In the genomic region with DNA sequence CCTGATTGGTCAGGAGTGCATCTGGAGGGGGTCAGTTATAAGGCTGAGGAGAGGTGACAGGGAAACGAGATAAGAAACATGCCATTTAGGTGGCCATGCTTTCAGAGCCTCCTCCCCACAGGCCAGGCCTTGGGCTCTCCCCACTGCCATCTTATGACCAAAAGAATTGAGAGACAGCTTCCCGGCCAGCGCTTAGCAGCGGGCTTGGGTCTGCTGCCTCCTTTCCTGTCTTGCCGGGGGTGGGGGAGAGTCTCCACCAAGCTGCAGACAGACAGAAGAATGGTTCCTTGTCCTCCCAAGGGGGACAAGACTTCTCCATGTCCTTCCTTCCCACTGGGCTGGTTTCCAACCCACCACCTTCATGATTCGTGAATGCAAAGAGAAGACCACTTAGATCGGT, we compare ENCODE assay signal across 19 cellular contexts.
DNase-seq lines count a peak whose midpoint lies in the region; ATAC-seq and TF ChIP-seq lines count a peak whose summit lies in the region.
"Had no signal": no experiment of that assay in that cellular context is flagged by ENCODE, and none has a peak within 500 bp of the region (broad histone marks: within the 10 kb centered on the region; RNA-seq: fewer than 3 reads in every experiment).

No MANE protein-coding gene starts in this region.

- H3K9ac ChIP-seq in MM.1S (ENCODE audit: low read length) = no peak overlapping the region

- H3K4me3 ChIP-seq in left ventricle myocardium inferior = no peak overlapping the region
- no peak overlapping the region for H3K4me3 ChIP-seq in right lobe of liver
- H3K4me3 ChIP-seq in psoas muscle = no peak overlapping the region
- H3K4me3 ChIP-seq in MM.1S (ENCODE audit: low read length) = no peak overlapping the region
- H3K4me3 ChIP-seq: A549, lung, ovary, skin epidermis had no signal

- H3K9me3 ChIP-seq in left ventricle myocardium inferior (replicated peaks) = no peaks in the 10 kb centered on the region
- no peaks in the 10 kb centered on the region for H3K9me3 ChIP-seq in right lobe of liver
- no peaks in the 10 kb centered on the region for H3K9me3 ChIP-seq in psoas muscle
- H3K9me3 ChIP-seq in MM.1S (replicated peaks; ENCODE audit: insufficient read depth, low read length) = no peaks in the 10 kb centered on the region
- H3K9me3 ChIP-seq: A549, ovary had no signal

- H2AFZ ChIP-seq in MM.1S (ENCODE audit: low read length) = no peak overlapping the region

- intact Hi-C loops in left ventricle myocardium inferior (cut with micrococcal nuclease) (no loop called here), left cardiac atrium (cut with DNase I) (loop anchor here (5.0 to 10.0 kb wide), 4 partner anchors 95 to 265 kb away; no protein-coding TSS in a partner anchor), right lobe of liver (cut with DNase I) (no loop called here), psoas muscle (cut with DNase I) (loop anchor here in 1 of 2 donors (5.0 kb wide), 2 partner anchors 102 to 263 kb away; no protein-coding TSS in a partner anchor)

- peaks cover 6% of the 10 kb centered on the region; the same call in 1 of the 2 replicates for H3F3A ChIP-seq in MM.1S (ENCODE audit: insufficient read depth, low read length)

- no peak for TF ChIP-seq POLR2A in right lobe of liver (IDR thresholded peaks at IDR 0.05)
- TF ChIP-seq POLR2A in GM18505 (IDR thresholded peaks at IDR 0.05; ENCODE audit: borderline replicate concordance, extremely low read depth, insufficient read depth, insufficient read length) = no peak

- TF ChIP-seq CTCF in left ventricle myocardium inferior (IDR thresholded peaks at IDR 0.05; ENCODE audit: borderline replicate concordance) = no peak
- no peak for TF ChIP-seq CTCF in right lobe of liver (IDR thresholded peaks at IDR 0.05)
- TF ChIP-seq CTCF in psoas muscle (IDR thresholded peaks at IDR 0.05) = no peak
- no peak for TF ChIP-seq CTCF in MM.1S (IDR thresholded peaks at IDR 0.05; ENCODE audit: low read length)

- DNase-seq in left ventricle myocardium inferior (no peak), left cardiac atrium (no peak), right lobe of liver (no peak), psoas muscle (peak in 1 of 2 donors; percentile 5), germinal center (ENCODE audit: low spot score) (no peak), MM.1S (no peak)
- DNase-seq in activated effector memory CD4-positive, alpha-beta T cell treated with Interleukin-2 at 50 U/mL for 16 hours = no peak
- DNase-seq: activated T-cell treated with anti-CD3 and anti-CD28 coated beads, Interleukin-2, amount 50 U/mL, for 72 hours; effector memory CD8-positive, alpha-beta T cell; NCI-H1694; NCI-H748 treated with DMSO at 0.1 percent for 48 hours; stimulated activated naive CD4-positive, alpha-beta T cell treated with Interleukin-2 at 50 U/mL for 16 hours; T-cell had no signal

- no peaks in the 10 kb centered on the region for H3K27me3 ChIP-seq in left ventricle myocardium inferior (ENCODE audit: low read depth)
- H3K27me3 ChIP-seq in right lobe of liver = no peaks in the 10 kb centered on the region
- no peaks in the 10 kb centered on the region for H3K27me3 ChIP-seq in psoas muscle (ENCODE audit: insufficient read depth in 3 of 3, low read length in 2 of 3)
- H3K27me3 ChIP-seq in MM.1S (replicated peaks; ENCODE audit: insufficient read depth, low read length) = no peaks in the 10 kb centered on the region
- H3K27me3 ChIP-seq: ovary had no signal

- WGBS in right lobe of liver (ENCODE audit: insufficient coverage, low coverage, low lambda C conversion rate, missing lambda C conversion rate) = 65% methylated on average over 2 of the region's 7 CpGs
- 91 to 95% (median 94%) methylated on average over 7 of the region's 7 CpGs for WGBS in psoas muscle, 3 donors

- no peaks in the 10 kb centered on the region for H4K20me1 ChIP-seq in MM.1S (ENCODE audit: insufficient read depth, low read length)

- 0 out of 2 replicates have a peak, but pooled peaks cover 5% of the 10 kb centered on the region for H3K79me2 ChIP-seq in MM.1S (ENCODE audit: low read length)

- peaks cover 98% of the 10 kb centered on the region for H3K4me1 ChIP-seq in left ventricle myocardium inferior
- H3K4me1 ChIP-seq in right lobe of liver = peaks cover 0 to 83% (median 26%) of the 10 kb centered on the region in 4 donors
- peaks cover 59% of the 10 kb centered on the region for H3K4me1 ChIP-seq in psoas muscle
- H3K4me1 ChIP-seq in MM.1S (ENCODE audit: low read length) = peaks cover 29% of the 10 kb centered on the region

- ATAC-seq in left cardiac atrium (no peak), right lobe of liver (no peak), psoas muscle (no peak), GM18505 (IDR thresholded peaks at IDR 0.05; ENCODE audit: unreplicated experiment) (no peak)
- ATAC-seq: A549; activated naive CD4-positive, alpha-beta T cell treated with anti-CD3 and anti-CD28 coated beads, Interleukin-2, amount 50 U/mL, for 72 hours; activated T-cell treated with anti-CD3 and anti-CD28 coated beads, Interleukin-2, amount 50 U/mL, for 72 hours; effector memory CD8-positive, alpha-beta T cell; T-cell had no signal

- H3K4me2 ChIP-seq in MM.1S (ENCODE audit: low read depth, low read length) = no peak overlapping the region
- H3K4me2 ChIP-seq: A549 had no signal

- H3K27ac ChIP-seq in left ventricle myocardium inferior (replicated peaks) (peak overlapping the region; percentile 98), right lobe of liver (peak overlapping the region; percentile 24 to 94 (median 90)), psoas muscle (peak overlapping the region; percentile 74), MM.1S (ENCODE audit: low read length) (no peak overlapping the region)
- H3K27ac ChIP-seq: A549 had no signal

- H3K9me2 ChIP-seq in MM.1S (replicated peaks; ENCODE audit: insufficient read depth, low read length) = no peaks in the 10 kb centered on the region

- no peaks in the 10 kb centered on the region for H3K36me3 ChIP-seq in left ventricle myocardium inferior
- H3K36me3 ChIP-seq in right lobe of liver = peaks cover 0 to 2% (median 0%) of the 10 kb centered on the region in 4 donors
- H3K36me3 ChIP-seq in psoas muscle (ENCODE audit: insufficient read depth in 1 of 2, low read depth in 1 of 2) = no peaks in the 10 kb centered on the region
- no peaks in the 10 kb centered on the region for H3K36me3 ChIP-seq in MM.1S (replicated peaks; ENCODE audit: insufficient read depth, low read length)
- H3K36me3 ChIP-seq: ovary had no signal

Comparison
In these comparisons a context has a peak if more than half of its experiments do, and no peak if none do; other contexts are left out.
1. intact Hi-C loops: an anchor here in left cardiac atrium (5.0 to 10.0 kb wide); none called in left ventricle myocardium inferior and right lobe of liver.